Comparison of ENCODE assay signal across 10 cellular contexts in genomic region chr19:49043548-49043947, GRCh38. TPM values are rescaled to one million over a fixed set of nuclear protein-coding genes. Genes with fewer than 3 reads are reported as not detected.
"Had no signal": no experiment of that assay in that cellular context is flagged by ENCODE, and none has a peak within 500 bp of the region (broad histone marks: within the 10 kb centered on the region; RNA-seq: fewer than 3 reads in every experiment).

CGB5 (plus strand) TSS chr19:49043848; CDS start chr19:49044210, 362 bp downstream.

RNA-seq across cellular contexts. Expression of gene CGB5, which starts in this region (rescaled TPM):
- total RNA-seq: OCI-LY7, PC-3, Peyer's patch, Right ventricle myocardium inferior, Right ventricle myocardium superior, RPMI7951, SJCRH30, SJSA1, SK-MEL-5, T-cell had no signal
